18 cellular contexts compared by ENCODE assay signal in the genomic region with DNA sequence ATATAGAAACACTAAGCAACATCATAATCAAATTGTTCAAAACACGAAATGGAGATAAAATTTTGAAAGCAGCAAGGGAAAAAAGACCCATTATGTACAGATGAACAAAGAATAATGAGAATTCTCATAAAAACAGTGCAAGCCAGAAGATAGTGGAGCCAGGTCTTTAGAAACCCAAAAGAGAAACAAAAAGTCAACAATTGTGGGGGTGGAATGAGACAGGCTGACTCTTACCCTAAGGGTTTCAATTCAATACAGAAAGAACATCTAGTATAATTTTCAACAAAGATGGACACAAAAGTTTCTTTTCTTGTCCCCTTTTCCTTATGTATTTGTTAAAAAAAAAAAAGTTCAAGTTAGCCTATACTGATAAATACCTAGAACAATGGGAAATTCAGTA. TPM values are rescaled to one million over a fixed set of nuclear protein-coding genes. Genes with fewer than 3 reads are reported as not detected.
"Had no signal": no experiment of that assay in that cellular context is flagged by ENCODE, and none has a peak within 500 bp of the region (broad histone marks: within the 10 kb centered on the region; RNA-seq: fewer than 3 reads in every experiment).

No MANE protein-coding gene starts in this region.

- ATAC-seq: lower lobe of right lung, WTC11 had no signal

- DNase-seq: activated CD4-positive, alpha-beta T cell treated with anti-CD3 and anti-CD28 coated beads for 48 hours; activated CD8-positive, alpha-beta memory T cell treated with anti-CD3 and anti-CD28 coated beads for 24 hours; activated T-cell treated with anti-CD3 and anti-CD28 coated beads for 4 hours; amygdala; glutamatergic neuron; immature natural killer cell; lower lobe of right lung; retina; stomach had no signal

- FAIRE-seq: endometrium had no signal

RNA-seq across cellular contexts. Expression of gene MAGEB2, which starts 34.0 kb away (rescaled TPM):
- total RNA-seq: chondrocyte, esophagus muscularis mucosa, fibroblast of villous mesenchyme, lower lobe of right lung, mesothelial cell of epicardium, myocyte, stomach, thoracic aorta, urinary bladder had no signal

RNA-seq across cellular contexts. Expression of gene MAGEB3, which starts 49.1 kb away (rescaled TPM):
- total RNA-seq: chondrocyte, esophagus muscularis mucosa, fibroblast of villous mesenchyme, lower lobe of right lung, myocyte, stomach, thoracic aorta, urinary bladder had no signal
